13 cellular contexts compared by ENCODE assay signal in the genomic region with DNA sequence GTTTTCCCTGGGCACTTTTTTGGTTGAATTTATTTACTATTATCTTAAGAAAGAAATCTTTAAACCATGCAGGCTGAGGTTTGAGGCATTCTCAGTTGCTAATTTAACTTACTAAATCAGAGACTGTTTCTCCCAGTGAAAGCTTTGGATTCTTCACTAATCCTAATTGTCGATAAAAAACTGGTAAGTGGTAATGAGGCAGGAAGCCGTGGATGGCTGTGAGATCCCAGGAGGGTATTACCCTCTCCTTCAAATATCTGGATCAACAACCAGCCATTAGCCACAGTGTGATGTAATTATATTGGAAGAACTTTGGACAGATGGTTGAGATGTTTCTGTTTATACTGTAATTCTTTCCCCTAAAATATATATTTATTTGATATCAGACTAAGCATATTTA.
A peak's percentile ranks its signal among the peaks of the same experiment; 100 is the strongest.
DNase-seq lines count a peak whose midpoint lies in the region; ATAC-seq and TF ChIP-seq lines count a peak whose summit lies in the region.
"Had no signal": no experiment of that assay in that cellular context is flagged by ENCODE, and none has a peak within 500 bp of the region (broad histone marks: within the 10 kb centered on the region; RNA-seq: fewer than 3 reads in every experiment).

No MANE protein-coding gene starts in this region.

- no peaks in the 10 kb centered on the region for H3K9me3 ChIP-seq in HUES48 (ENCODE audit: control insufficient read depth, insufficient read depth, low read length)
- H3K9me3 ChIP-seq: BLaER1 treated with 17β-estradiol and CSF1 and Interleukin-3, amounts not matched to agents 10 nM and 100 nM had no signal

- H2BK15ac ChIP-seq in mesendoderm (replicated peaks; ENCODE audit: low read depth), result no peak overlapping the region

- H3K36me3 Mint-ChIP-seq in chondrocyte (ENCODE audit: low read depth), result no peaks in the 10 kb centered on the region

- no peak overlapping the region for H2AK5ac ChIP-seq in mesendoderm (ENCODE audit: low read length)

- no peak overlapping the region for H3K23ac ChIP-seq in mesendoderm (ENCODE audit: low read length)

- no peak for ATAC-seq in GM21576 (IDR thresholded peaks at IDR 0.05; ENCODE audit: unreplicated experiment)

- no peaks in the 10 kb centered on the region for H3K79me2 ChIP-seq in mesendoderm (ENCODE audit: control insufficient read depth, insufficient read depth, low read length)

- no peak overlapping the region for H2BK120ac ChIP-seq in mesendoderm (ENCODE audit: low read depth, low read length)

- peak overlapping the region; percentile 90 for H3K27ac ChIP-seq in HUES48 (ENCODE audit: low read depth, low read length)
- no peak overlapping the region for H3K27ac ChIP-seq in mesendoderm (ENCODE audit: low read depth, low read length)
- H3K27ac ChIP-seq: BLaER1 treated with 17β-estradiol and CSF1 and Interleukin-3, amounts not matched to agents 10 nM and 100 nM had no signal

- no peak overlapping the region for H4K8ac ChIP-seq in mesendoderm (ENCODE audit: low read depth, low read length)

- peaks cover 43% of the 10 kb centered on the region for H3K4me1 Mint-ChIP-seq in chondrocyte (ENCODE audit: low read depth)

- H3K4ac ChIP-seq in mesendoderm (ENCODE audit: low read depth, low read length), result no peak overlapping the region

- H3K4me2 ChIP-seq in mesendoderm (ENCODE audit: low read length), result no peak overlapping the region
- H3K4me2 ChIP-seq: BLaER1 treated with 17β-estradiol and CSF1 and Interleukin-3, amounts not matched to agents 10 nM and 100 nM had no signal

- no peak overlapping the region for H3K4me3 Mint-ChIP-seq in chondrocyte (ENCODE audit: unreplicated experiment)

- H4K5ac ChIP-seq in mesendoderm (ENCODE audit: low read length), result no peak overlapping the region

- no peak overlapping the region for H3K4me3 ChIP-seq in AG09309 (ENCODE audit: control insufficient read depth, low read depth, low read length)
- H3K4me3 ChIP-seq in HUES48 (ENCODE audit: low read depth, low read length), result no peak overlapping the region
- no peak overlapping the region for H3K4me3 ChIP-seq in mesendoderm (ENCODE audit: low read length)
- H3K4me3 ChIP-seq: BLaER1 treated with 17β-estradiol and CSF1 and Interleukin-3, amounts not matched to agents 10 nM and 100 nM had no signal

- no CpG with 5 or more reads among the region's 2 CpGs for WGBS in mesendoderm (ENCODE audit: extremely low coverage, insufficient coverage, low lambda C conversion rate)

- TF ChIP-seq CTCF in AG09309 (IDR thresholded peaks at IDR 0.05; ENCODE audit: control insufficient read depth, insufficient read depth, low read depth, low read length, missing control alignments), result no peak
- no peak for TF ChIP-seq CTCF in chondrocyte (IDR thresholded peaks at IDR 0.05)

- no peaks in the 10 kb centered on the region for H3K9me3 Mint-ChIP-seq in chondrocyte (ENCODE audit: low read depth)

- no peak overlapping the region for H2BK5ac ChIP-seq in mesendoderm (ENCODE audit: low read length)

- H3K79me1 ChIP-seq in mesendoderm (ENCODE audit: low read length), result no peaks in the 10 kb centered on the region

- H3K4me1 ChIP-seq in HUES48 (ENCODE audit: control insufficient read depth, insufficient read depth, low read length) (peaks cover 47% of the 10 kb centered on the region), mesendoderm (ENCODE audit: control insufficient read depth, low read depth, low read length) (peaks cover 21% of the 10 kb centered on the region)
- H3K4me1 ChIP-seq: BLaER1 treated with 17β-estradiol and CSF1 and Interleukin-3, amounts not matched to agents 10 nM and 100 nM had no signal

- no peak overlapping the region for H3K9ac ChIP-seq in HUES48 (ENCODE audit: low read depth, low read length)
- no peak overlapping the region for H3K9ac ChIP-seq in mesendoderm (ENCODE audit: low read length)
- H3K9ac ChIP-seq: BLaER1 treated with 17β-estradiol and CSF1 and Interleukin-3, amounts not matched to agents 10 nM and 100 nM had no signal

- no peaks in the 10 kb centered on the region for H3K27me3 Mint-ChIP-seq in chondrocyte (ENCODE audit: low read depth)

- DNase-seq in AG09309 (ENCODE audit: low read depth) (peak; percentile 7), chondrocyte (ENCODE audit: low spot score) (no peak), mesendoderm (peak; percentile 54), NCI-H226 (no peak), RPMI8226 (no peak), NCI-H2081 treated with DMSO at 0.1 percent for 48 hours (lab: John Stamatoyannopoulos, UW) (no peak)
- DNase-seq: NCI-H1048; NCI-H510A; NK-92 treated with Interleukin-12 subunit alpha and Interleukin-12 subunit beta, amount 100 ng/mL, for 24 hours; T-helper 1 cell had no signal

- H3K36me3 ChIP-seq in HUES48 (ENCODE audit: control insufficient read depth, insufficient read depth, low read length), result no peaks in the 10 kb centered on the region
- H3K36me3 ChIP-seq in mesendoderm (ENCODE audit: control insufficient read depth, insufficient read depth, low read length), result no peaks in the 10 kb centered on the region
- H3K36me3 ChIP-seq: BLaER1 treated with 17β-estradiol and CSF1 and Interleukin-3, amounts not matched to agents 10 nM and 100 nM had no signal

- H3K27me3 ChIP-seq in HUES48 (ENCODE audit: control insufficient read depth, insufficient read depth, low read length) (peaks cover 7% of the 10 kb centered on the region; the same call in 1 of the 2 replicates), mesendoderm (ENCODE audit: insufficient read depth, low read length, poor library complexity) (no peaks in the 10 kb centered on the region)
- H3K27me3 ChIP-seq: BLaER1 treated with 17β-estradiol and CSF1 and Interleukin-3, amounts not matched to agents 10 nM and 100 nM had no signal

- H3K27ac Mint-ChIP-seq in chondrocyte (ENCODE audit: unreplicated experiment), result peak overlapping the region; percentile 65

- no peak overlapping the region for H3K18ac ChIP-seq in mesendoderm (ENCODE audit: low read length)

- H3K56ac ChIP-seq in mesendoderm (ENCODE audit: low read length), result no peak overlapping the region

Comparison
In these comparisons a context has a peak if more than half of its experiments do, and no peak if none do; other contexts are left out.
1. DNase-seq: peak in AG09309 (single experiment) and mesendoderm (single experiment); none in chondrocyte (single experiment), NCI-H226 (single experiment), RPMI8226 (single experiment) and NCI-H2081 treated with DMSO at 0.1 percent for 48 hours (single experiment).